ENCODE assay signal across 1 cellular context in the genomic region with DNA sequence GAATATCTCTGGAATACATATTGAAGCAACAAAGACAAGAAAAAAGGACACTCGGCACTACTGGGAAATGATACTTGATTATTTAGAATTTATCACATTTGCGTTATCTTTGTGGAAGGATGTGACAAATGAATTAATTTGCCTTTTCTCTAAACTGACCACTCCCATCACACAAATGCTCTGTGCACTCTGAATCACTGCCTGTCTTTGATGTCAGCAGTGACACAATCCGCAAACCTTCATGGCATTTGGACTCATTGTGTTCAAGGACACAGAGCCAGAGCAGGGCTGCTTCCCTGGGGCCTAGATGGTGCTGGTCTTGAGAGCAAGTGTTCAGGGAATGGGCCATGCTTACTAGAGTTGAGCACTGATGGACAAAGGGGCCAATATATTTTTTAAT.
A peak's percentile ranks its signal among the peaks of the same experiment; 100 is the strongest.
TF ChIP-seq lines count a peak whose summit lies in the region.

No MANE protein-coding gene starts in this region.

TF ChIP-seq in HepG2, 621 proteins besides CTCF, POLR2A, EP300 and RAD21 (continued from another document and continues in another):
- TF ChIP-seq, protein P1, sequence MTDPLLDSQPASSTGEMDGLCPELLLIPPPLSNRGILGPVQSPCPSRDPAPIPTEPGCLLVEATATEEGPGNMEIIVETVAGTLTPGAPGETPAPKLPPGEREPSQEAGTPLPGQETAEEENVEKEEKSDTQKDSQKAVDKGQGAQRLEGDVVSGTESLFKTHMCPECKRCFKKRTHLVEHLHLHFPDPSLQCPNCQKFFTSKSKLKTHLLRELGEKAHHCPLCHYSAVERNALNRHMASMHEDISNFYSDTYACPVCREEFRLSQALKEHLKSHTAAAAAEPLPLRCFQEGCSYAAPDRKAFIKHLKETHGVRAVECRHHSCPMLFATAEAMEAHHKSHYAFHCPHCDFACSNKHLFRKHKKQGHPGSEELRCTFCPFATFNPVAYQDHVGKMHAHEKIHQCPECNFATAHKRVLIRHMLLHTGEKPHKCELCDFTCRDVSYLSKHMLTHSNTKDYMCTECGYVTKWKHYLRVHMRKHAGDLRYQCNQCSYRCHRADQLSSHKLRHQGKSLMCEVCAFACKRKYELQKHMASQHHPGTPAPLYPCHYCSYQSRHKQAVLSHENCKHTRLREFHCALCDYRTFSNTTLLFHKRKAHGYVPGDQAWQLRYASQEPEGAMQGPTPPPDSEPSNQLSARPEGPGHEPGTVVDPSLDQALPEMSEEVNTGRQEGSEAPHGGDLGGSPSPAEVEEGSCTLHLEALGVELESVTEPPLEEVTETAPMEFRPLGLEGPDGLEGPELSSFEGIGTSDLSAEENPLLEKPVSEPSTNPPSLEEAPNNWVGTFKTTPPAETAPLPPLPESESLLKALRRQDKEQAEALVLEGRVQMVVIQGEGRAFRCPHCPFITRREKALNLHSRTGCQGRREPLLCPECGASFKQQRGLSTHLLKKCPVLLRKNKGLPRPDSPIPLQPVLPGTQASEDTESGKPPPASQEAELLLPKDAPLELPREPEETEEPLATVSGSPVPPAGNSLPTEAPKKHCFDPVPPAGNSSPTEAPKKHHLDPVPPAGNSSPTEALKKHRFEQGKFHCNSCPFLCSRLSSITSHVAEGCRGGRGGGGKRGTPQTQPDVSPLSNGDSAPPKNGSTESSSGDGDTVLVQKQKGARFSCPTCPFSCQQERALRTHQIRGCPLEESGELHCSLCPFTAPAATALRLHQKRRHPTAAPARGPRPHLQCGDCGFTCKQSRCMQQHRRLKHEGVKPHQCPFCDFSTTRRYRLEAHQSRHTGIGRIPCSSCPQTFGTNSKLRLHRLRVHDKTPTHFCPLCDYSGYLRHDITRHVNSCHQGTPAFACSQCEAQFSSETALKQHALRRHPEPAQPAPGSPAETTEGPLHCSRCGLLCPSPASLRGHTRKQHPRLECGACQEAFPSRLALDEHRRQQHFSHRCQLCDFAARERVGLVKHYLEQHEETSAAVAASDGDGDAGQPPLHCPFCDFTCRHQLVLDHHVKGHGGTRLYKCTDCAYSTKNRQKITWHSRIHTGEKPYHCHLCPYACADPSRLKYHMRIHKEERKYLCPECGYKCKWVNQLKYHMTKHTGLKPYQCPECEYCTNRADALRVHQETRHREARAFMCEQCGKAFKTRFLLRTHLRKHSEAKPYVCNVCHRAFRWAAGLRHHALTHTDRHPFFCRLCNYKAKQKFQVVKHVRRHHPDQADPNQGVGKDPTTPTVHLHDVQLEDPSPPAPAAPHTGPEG (CRISPR knock-in tag; IDR thresholded peaks at IDR 0.05): no peak
- TF ChIP-seq ZNF550 (CRISPR knock-in tag; IDR thresholded peaks at IDR 0.05; ENCODE audit: borderline replicate concordance) (no peak), ZFP90 (CRISPR knock-in tag; IDR thresholded peaks at IDR 0.05; ENCODE audit: borderline replicate concordance) (no peak), NCOR1 (IDR thresholded peaks at IDR 0.05; ENCODE audit: borderline replicate concordance, low read length) (no peak), FOXA1 (IDR thresholded peaks at IDR 0.05) (no peak), FOXA1 (CRISPR knock-in tag; IDR thresholded peaks at IDR 0.05) (no peak), FOXP1 (IDR thresholded peaks at IDR 0.05) (no peak), FOXP1 (CRISPR knock-in tag; IDR thresholded peaks at IDR 0.05) (peak; percentile 49), ZNF644 (CRISPR knock-in tag; IDR thresholded peaks at IDR 0.05; ENCODE audit: low read depth) (peak; percentile 93), ZNF251 (CRISPR knock-in tag; IDR thresholded peaks at IDR 0.05) (no peak), ATF1 (CRISPR knock-in tag; IDR thresholded peaks at IDR 0.05) (0 out of 2 replicates have a peak, but pooled peaks have one; percentile 22), PPARG (CRISPR knock-in tag; conservative IDR thresholded peaks at IDR 0.05) (peak; percentile 39; the same call in 1 of the 2 replicates), ATAD3A (CRISPR knock-in tag; IDR thresholded peaks at IDR 0.05) (no peak), ZNF670 (CRISPR knock-in tag; IDR thresholded peaks at IDR 0.05; ENCODE audit: borderline replicate concordance) (no peak), GABPB1 (CRISPR knock-in tag; IDR thresholded peaks at IDR 0.05) (peak; percentile 24; the same call in 1 of the 2 replicates), EED (CRISPR knock-in tag; IDR thresholded peaks at IDR 0.05) (no peak), EZH2 (conservative IDR thresholded peaks at IDR 0.05; ENCODE audit: low read depth, low read length) (no peak), ZMYM3 (CRISPR knock-in tag; IDR thresholded peaks at IDR 0.05) (0 out of 2 replicates have a peak, but pooled peaks have one; percentile 21), ZNF572 (CRISPR knock-in tag; IDR thresholded peaks at IDR 0.05) (no peak), NR3C1 (CRISPR knock-in tag; IDR thresholded peaks at IDR 0.05) (no peak), FOXO1 (CRISPR knock-in tag; IDR thresholded peaks at IDR 0.05) (peak; percentile 50; the same call in 1 of the 2 replicates), RBAK (CRISPR knock-in tag; IDR thresholded peaks at IDR 0.05) (no peak), ETV5 (CRISPR knock-in tag; IDR thresholded peaks at IDR 0.05; ENCODE audit: borderline replicate concordance) (peak; percentile 44; the same call in 1 of the 2 replicates), CC2D1A (CRISPR knock-in tag; IDR thresholded peaks at IDR 0.05) (no peak), ZNF33B (CRISPR knock-in tag; IDR thresholded peaks at IDR 0.05) (no peak), POGZ (CRISPR knock-in tag; IDR thresholded peaks at IDR 0.05) (peak; percentile 70), RXRA (CRISPR knock-in tag; IDR thresholded peaks at IDR 0.05) (peak; percentile 20; the same call in 1 of the 2 replicates)
- TF ChIP-seq, protein P2, sequence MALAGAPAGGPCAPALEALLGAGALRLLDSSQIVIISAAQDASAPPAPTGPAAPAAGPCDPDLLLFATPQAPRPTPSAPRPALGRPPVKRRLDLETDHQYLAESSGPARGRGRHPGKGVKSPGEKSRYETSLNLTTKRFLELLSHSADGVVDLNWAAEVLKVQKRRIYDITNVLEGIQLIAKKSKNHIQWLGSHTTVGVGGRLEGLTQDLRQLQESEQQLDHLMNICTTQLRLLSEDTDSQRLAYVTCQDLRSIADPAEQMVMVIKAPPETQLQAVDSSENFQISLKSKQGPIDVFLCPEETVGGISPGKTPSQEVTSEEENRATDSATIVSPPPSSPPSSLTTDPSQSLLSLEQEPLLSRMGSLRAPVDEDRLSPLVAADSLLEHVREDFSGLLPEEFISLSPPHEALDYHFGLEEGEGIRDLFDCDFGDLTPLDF (CRISPR knock-in tag; IDR thresholded peaks at IDR 0.05): no peak
- TF ChIP-seq, protein P3, sequence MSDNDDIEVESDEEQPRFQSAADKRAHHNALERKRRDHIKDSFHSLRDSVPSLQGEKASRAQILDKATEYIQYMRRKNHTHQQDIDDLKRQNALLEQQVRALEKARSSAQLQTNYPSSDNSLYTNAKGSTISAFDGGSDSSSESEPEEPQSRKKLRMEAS (IDR thresholded peaks at IDR 0.05): no peak
- TF ChIP-seq, protein P4, sequence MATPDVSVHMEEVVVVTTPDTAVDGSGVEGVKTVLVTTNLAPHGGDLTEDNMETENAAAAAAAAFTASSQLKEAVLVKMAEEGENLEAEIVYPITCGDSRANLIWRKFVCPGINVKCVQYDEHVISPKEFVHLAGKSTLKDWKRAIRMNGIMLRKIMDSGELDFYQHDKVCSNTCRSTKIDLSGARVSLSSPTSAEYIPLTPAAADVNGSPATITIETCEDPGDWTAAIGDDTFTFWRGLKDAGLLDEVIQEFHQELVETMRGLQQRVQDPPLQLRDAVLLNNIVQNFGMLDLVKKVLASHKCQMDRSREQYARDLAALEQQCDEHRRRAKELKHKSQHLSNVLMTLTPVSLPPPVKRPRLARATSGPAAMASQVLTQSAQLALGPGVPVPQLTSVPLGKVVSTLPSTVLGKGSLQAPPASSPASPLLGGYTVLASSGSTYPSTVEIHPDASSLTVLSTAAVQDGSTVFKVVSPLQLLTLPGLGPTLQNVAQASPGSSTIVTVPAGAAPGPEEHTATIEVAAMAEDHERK (CRISPR knock-in tag; IDR thresholded peaks at IDR 0.05; ENCODE audit: low read depth): no peak
- TF ChIP-seq, protein P5, sequence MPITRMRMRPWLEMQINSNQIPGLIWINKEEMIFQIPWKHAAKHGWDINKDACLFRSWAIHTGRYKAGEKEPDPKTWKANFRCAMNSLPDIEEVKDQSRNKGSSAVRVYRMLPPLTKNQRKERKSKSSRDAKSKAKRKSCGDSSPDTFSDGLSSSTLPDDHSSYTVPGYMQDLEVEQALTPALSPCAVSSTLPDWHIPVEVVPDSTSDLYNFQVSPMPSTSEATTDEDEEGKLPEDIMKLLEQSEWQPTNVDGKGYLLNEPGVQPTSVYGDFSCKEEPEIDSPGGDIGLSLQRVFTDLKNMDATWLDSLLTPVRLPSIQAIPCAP (CRISPR knock-in tag; IDR thresholded peaks at IDR 0.05; ENCODE audit: low read depth): no peak
- TF ChIP-seq, protein P6, sequence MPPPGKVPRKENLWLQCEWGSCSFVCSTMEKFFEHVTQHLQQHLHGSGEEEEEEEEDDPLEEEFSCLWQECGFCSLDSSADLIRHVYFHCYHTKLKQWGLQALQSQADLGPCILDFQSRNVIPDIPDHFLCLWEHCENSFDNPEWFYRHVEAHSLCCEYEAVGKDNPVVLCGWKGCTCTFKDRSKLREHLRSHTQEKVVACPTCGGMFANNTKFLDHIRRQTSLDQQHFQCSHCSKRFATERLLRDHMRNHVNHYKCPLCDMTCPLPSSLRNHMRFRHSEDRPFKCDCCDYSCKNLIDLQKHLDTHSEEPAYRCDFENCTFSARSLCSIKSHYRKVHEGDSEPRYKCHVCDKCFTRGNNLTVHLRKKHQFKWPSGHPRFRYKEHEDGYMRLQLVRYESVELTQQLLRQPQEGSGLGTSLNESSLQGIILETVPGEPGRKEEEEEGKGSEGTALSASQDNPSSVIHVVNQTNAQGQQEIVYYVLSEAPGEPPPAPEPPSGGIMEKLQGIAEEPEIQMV (CRISPR knock-in tag; IDR thresholded peaks at IDR 0.05; ENCODE audit: low read depth): no peak
- TF ChIP-seq, protein P7, sequence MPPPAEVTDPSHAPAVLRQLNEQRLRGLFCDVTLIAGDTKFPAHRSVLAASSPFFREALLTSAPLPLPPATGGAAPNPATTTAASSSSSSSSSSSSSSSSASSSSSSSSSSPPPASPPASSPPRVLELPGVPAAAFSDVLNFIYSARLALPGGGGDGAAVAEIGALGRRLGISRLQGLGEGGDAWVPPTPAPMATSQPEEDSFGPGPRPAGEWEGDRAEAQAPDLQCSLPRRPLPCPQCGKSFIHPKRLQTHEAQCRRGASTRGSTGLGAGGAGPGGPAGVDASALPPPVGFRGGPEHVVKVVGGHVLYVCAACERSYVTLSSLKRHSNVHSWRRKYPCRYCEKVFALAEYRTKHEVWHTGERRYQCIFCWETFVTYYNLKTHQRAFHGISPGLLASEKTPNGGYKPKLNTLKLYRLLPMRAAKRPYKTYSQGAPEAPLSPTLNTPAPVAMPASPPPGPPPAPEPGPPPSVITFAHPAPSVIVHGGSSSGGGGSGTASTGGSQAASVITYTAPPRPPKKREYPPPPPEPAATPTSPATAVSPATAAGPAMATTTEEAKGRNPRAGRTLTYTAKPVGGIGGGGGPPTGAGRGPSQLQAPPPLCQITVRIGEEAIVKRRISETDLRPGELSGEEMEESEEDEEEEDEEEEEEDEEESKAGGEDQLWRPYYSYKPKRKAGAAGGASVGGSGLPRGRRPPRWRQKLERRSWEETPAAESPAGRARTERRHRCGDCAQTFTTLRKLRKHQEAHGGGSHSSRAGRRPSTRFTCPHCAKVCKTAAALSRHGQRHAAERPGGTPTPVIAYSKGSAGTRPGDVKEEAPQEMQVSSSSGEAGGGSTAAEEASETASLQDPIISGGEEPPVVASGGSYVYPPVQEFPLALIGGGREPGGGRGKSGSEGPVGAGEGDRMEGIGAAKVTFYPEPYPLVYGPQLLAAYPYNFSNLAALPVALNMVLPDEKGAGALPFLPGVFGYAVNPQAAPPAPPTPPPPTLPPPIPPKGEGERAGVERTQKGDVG (CRISPR knock-in tag; IDR thresholded peaks at IDR 0.05; ENCODE audit: borderline replicate concordance): no peak
- TF ChIP-seq, protein P8, sequence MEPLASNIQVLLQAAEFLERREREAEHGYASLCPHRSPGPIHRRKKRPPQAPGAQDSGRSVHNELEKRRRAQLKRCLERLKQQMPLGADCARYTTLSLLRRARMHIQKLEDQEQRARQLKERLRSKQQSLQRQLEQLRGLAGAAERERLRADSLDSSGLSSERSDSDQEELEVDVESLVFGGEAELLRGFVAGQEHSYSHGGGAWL (CRISPR knock-in tag; IDR thresholded peaks at IDR 0.05): no peak
- TF ChIP-seq, protein P9, sequence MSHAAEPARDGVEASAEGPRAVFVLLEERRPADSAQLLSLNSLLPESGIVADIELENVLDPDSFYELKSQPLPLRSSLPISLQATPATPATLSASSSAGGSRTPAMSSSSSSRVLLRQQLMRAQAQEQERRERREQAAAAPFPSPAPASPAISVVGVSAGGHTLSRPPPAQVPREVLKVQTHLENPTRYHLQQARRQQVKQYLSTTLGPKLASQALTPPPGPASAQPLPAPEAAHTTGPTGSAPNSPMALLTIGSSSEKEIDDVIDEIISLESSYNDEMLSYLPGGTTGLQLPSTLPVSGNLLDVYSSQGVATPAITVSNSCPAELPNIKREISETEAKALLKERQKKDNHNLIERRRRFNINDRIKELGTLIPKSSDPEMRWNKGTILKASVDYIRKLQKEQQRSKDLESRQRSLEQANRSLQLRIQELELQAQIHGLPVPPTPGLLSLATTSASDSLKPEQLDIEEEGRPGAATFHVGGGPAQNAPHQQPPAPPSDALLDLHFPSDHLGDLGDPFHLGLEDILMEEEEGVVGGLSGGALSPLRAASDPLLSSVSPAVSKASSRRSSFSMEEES (CRISPR knock-in tag; IDR thresholded peaks at IDR 0.05): 0 out of 2 replicates have a peak, but pooled peaks have one; percentile 19
- TF ChIP-seq, protein P10, sequence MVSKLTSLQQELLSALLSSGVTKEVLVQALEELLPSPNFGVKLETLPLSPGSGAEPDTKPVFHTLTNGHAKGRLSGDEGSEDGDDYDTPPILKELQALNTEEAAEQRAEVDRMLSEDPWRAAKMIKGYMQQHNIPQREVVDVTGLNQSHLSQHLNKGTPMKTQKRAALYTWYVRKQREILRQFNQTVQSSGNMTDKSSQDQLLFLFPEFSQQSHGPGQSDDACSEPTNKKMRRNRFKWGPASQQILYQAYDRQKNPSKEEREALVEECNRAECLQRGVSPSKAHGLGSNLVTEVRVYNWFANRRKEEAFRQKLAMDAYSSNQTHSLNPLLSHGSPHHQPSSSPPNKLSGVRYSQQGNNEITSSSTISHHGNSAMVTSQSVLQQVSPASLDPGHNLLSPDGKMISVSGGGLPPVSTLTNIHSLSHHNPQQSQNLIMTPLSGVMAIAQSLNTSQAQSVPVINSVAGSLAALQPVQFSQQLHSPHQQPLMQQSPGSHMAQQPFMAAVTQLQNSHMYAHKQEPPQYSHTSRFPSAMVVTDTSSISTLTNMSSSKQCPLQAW (CRISPR knock-in tag; IDR thresholded peaks at IDR 0.05): no peak
- TF ChIP-seq, protein P11, sequence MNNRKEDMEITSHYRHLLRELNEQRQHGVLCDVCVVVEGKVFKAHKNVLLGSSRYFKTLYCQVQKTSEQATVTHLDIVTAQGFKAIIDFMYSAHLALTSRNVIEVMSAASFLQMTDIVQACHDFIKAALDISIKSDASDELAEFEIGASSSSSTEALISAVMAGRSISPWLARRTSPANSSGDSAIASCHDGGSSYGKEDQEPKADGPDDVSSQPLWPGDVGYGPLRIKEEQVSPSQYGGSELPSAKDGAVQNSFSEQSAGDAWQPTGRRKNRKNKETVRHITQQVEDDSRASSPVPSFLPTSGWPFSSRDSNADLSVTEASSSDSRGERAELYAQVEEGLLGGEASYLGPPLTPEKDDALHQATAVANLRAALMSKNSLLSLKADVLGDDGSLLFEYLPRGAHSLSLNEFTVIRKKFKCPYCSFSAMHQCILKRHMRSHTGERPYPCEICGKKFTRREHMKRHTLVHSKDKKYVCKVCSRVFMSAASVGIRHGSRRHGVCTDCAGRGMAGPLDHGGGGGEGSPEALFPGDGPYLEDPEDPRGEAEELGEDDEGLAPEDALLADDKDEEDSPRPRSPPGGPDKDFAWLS (CRISPR knock-in tag; IDR thresholded peaks at IDR 0.05; ENCODE audit: borderline replicate concordance): no peak
- TF ChIP-seq, protein P12, sequence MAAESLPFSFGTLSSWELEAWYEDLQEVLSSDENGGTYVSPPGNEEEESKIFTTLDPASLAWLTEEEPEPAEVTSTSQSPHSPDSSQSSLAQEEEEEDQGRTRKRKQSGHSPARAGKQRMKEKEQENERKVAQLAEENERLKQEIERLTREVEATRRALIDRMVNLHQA (CRISPR knock-in tag; IDR thresholded peaks at IDR 0.05): no peak
